1 cellular context compared by ENCODE assay signal in genomic region chr12:57130941-57131340, GRCh38.
TF ChIP-seq lines count a peak whose summit lies in the region.

No MANE protein-coding gene starts in this region.

TF ChIP-seq in HepG2, 621 proteins besides CTCF, POLR2A, EP300 and RAD21 (continued from another document and continues in another):
- TF ChIP-seq CHD2 (IDR thresholded peaks at IDR 0.05; ENCODE audit: low read depth, low read length) (no peak), ZNF10 (CRISPR knock-in tag; IDR thresholded peaks at IDR 0.05; ENCODE audit: borderline replicate concordance, low read depth) (no peak), ARID4A (CRISPR knock-in tag; IDR thresholded peaks at IDR 0.05; ENCODE audit: borderline replicate concordance) (peak; percentile 44; the same call in 1 of the 2 replicates), HOXA9 (CRISPR knock-in tag; IDR thresholded peaks at IDR 0.05; ENCODE audit: borderline replicate concordance) (no peak), IRF2 (CRISPR knock-in tag; IDR thresholded peaks at IDR 0.05) (no peak), NONO (IDR thresholded peaks at IDR 0.05) (no peak), NONO (CRISPR knock-in tag; conservative IDR thresholded peaks at IDR 0.05) (no peak), DZIP1 (CRISPR knock-in tag; IDR thresholded peaks at IDR 0.05) (no peak), ZNF281 (CRISPR knock-in tag; IDR thresholded peaks at IDR 0.05; ENCODE audit: borderline replicate concordance) (peak; percentile 50; the same call in 1 of the 2 replicates), KDM2A (CRISPR knock-in tag; IDR thresholded peaks at IDR 0.05; ENCODE audit: borderline replicate concordance, low read depth) (no peak), KMT2A (CRISPR knock-in tag; IDR thresholded peaks at IDR 0.05) (0 out of 2 replicates have a peak, but pooled peaks have one; percentile 32), ZFP62 (CRISPR knock-in tag; IDR thresholded peaks at IDR 0.05) (no peak), ZNF784 (CRISPR knock-in tag; IDR thresholded peaks at IDR 0.05; ENCODE audit: borderline replicate concordance) (no peak), SMARCE1 (IDR thresholded peaks at IDR 0.05; ENCODE audit: borderline replicate concordance) (no peak), KDM5A (IDR thresholded peaks at IDR 0.05; ENCODE audit: borderline replicate concordance, low read length) (no peak), ZNF20 (CRISPR knock-in tag; IDR thresholded peaks at IDR 0.05) (no peak), GFI1 (CRISPR knock-in tag; IDR thresholded peaks at IDR 0.05; ENCODE audit: borderline replicate concordance) (peak; percentile 52; the same call in 1 of the 2 replicates), ZNF513 (CRISPR knock-in tag; conservative IDR thresholded peaks at IDR 0.05) (no peak), DRAP1 (CRISPR knock-in tag; IDR thresholded peaks at IDR 0.05) (no peak), THAP11 (CRISPR knock-in tag; IDR thresholded peaks at IDR 0.05) (peak; percentile 45; the same call in 1 of the 2 replicates), TCF7L2 (IDR thresholded peaks at IDR 0.05; ENCODE audit: low read depth, low read length) (no peak), TFAP4 (IDR thresholded peaks at IDR 0.05; ENCODE audit: borderline replicate concordance, low read depth) (peak; percentile 74; the same call in 1 of the 2 replicates), MEIS2 (CRISPR knock-in tag; IDR thresholded peaks at IDR 0.05) (no peak), TAF15 (IDR thresholded peaks at IDR 0.05; ENCODE audit: low read depth, low read length, poor library complexity, severe bottlenecking) (no peak), ZSCAN25 (CRISPR knock-in tag; IDR thresholded peaks at IDR 0.05) (no peak), ZFP36L1 (CRISPR knock-in tag; IDR thresholded peaks at IDR 0.05) (no peak), RBFOX2 (IDR thresholded peaks at IDR 0.05; ENCODE audit: low read depth, low read length) (0 out of 2 replicates have a peak, but pooled peaks have one; percentile 27), HMG20A (CRISPR knock-in tag; IDR thresholded peaks at IDR 0.05; ENCODE audit: borderline replicate concordance) (peak; percentile 78; the same call in 1 of the 2 replicates), SMAD1 (CRISPR knock-in tag; IDR thresholded peaks at IDR 0.05; ENCODE audit: borderline replicate concordance, low read depth) (no peak), DR1 (CRISPR knock-in tag; IDR thresholded peaks at IDR 0.05) (no peak), ATM (IDR thresholded peaks at IDR 0.05; ENCODE audit: borderline replicate concordance) (no peak), MXD4 (CRISPR knock-in tag; IDR thresholded peaks at IDR 0.05) (no peak), ELK4 (CRISPR knock-in tag; IDR thresholded peaks at IDR 0.05; ENCODE audit: borderline replicate concordance) (no peak), PRPF4 (IDR thresholded peaks at IDR 0.05; ENCODE audit: low read depth, low read length, poor library complexity, severe bottlenecking) (no peak), ZMAT5 (CRISPR knock-in tag; IDR thresholded peaks at IDR 0.05; ENCODE audit: borderline replicate concordance, low read depth) (no peak), LBX2 (CRISPR knock-in tag; IDR thresholded peaks at IDR 0.05; ENCODE audit: borderline replicate concordance) (no peak), NR2F2 (IDR thresholded peaks at IDR 0.05; ENCODE audit: borderline replicate concordance, low read depth) (peak; percentile 94), HDAC1 (CRISPR knock-in tag; IDR thresholded peaks at IDR 0.05) (peak; percentile 68), SMC3 (IDR thresholded peaks at IDR 0.05; ENCODE audit: low read length) (no peak), ZNF776 (CRISPR knock-in tag; IDR thresholded peaks at IDR 0.05) (no peak), ELF4 (CRISPR knock-in tag; IDR thresholded peaks at IDR 0.05; ENCODE audit: borderline replicate concordance) (no peak), ZNF841 (CRISPR knock-in tag; IDR thresholded peaks at IDR 0.05; ENCODE audit: borderline replicate concordance) (no peak), YEATS4 (CRISPR knock-in tag; IDR thresholded peaks at IDR 0.05; ENCODE audit: borderline replicate concordance) (0 out of 2 replicates have a peak, but pooled peaks have one; percentile 8), CBFB (CRISPR knock-in tag; IDR thresholded peaks at IDR 0.05) (no peak), ZBTB1 (CRISPR knock-in tag; IDR thresholded peaks at IDR 0.05; ENCODE audit: borderline replicate concordance) (no peak), ZNF382 (CRISPR knock-in tag; IDR thresholded peaks at IDR 0.05; ENCODE audit: borderline replicate concordance) (no peak), ZNF572 (CRISPR knock-in tag; IDR thresholded peaks at IDR 0.05) (no peak), ZNF512 (CRISPR knock-in tag; IDR thresholded peaks at IDR 0.05) (no peak), HNRNPH1 (optimal IDR thresholded peaks at IDR 0.05; ENCODE audit: low read depth, low read length) (no peak), ZNF138 (CRISPR knock-in tag; IDR thresholded peaks at IDR 0.05; ENCODE audit: low read depth) (no peak), ZNF274 (CRISPR knock-in tag; IDR thresholded peaks at IDR 0.05) (no peak)
